ENCODE assay signal across 12 cellular contexts in the genomic region with DNA sequence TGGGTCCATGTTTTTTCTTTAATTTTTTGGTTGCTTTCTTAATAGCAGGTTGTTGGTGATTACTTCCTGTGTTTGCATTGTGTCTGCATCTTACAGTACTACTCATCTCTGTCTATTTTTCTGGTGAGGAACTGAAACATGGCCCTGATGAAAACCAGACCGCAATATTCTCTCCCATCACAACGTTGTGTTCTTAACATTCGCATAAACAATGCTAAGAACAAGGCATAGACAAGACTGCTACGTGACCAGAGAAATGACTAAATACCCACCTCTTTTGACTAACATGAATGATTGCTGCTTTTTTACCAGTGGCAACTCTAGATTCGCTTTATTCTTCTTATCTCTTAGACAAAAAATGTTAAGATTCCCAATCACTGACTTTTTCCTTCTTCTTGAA.
A peak's percentile ranks its signal among the peaks of the same experiment; 100 is the strongest.
DNase-seq lines count a peak whose midpoint lies in the region; ATAC-seq and FAIRE-seq lines count a peak whose summit lies in the region.
"Had no signal": no experiment of that assay in that cellular context is flagged by ENCODE, and none has a peak within 500 bp of the region (broad histone marks: within the 10 kb centered on the region; RNA-seq: fewer than 3 reads in every experiment).

No MANE protein-coding gene starts in this region.

- peak; percentile 5 for DNase-seq in GM19239 (ENCODE audit: insufficient read length, low spot score)
- no peak for DNase-seq in SHP77 treated with DMSO at 0.1 percent for 48 hours (lab: John Stamatoyannopoulos, UW)
- DNase-seq in activated naive CD4-positive, alpha-beta T cell treated with anti-CD3 and anti-CD28 coated beads, Interleukin-2, amount 50 U/mL, for 16 hours: no peak
- DNase-seq in hypothalamus (lab: John Stamatoyannopoulos, UW): no peak
- DNase-seq in activated CD4-positive, CD25-positive, alpha-beta regulatory T cell treated with anti-CD3 and anti-CD28 coated beads, Interleukin-2, amount 50 U/mL, for 72 hours: no peak
- DNase-seq: GOT3, heart right ventricle, NCI-H526, retina, SK-N-SH had no signal

- ATAC-seq in HG02610 (IDR thresholded peaks at IDR 0.05; ENCODE audit: unreplicated experiment) (peak; percentile 99), HG03378 (IDR thresholded peaks at IDR 0.05; ENCODE audit: unreplicated experiment) (peak; percentile 95)
- ATAC-seq: heart right ventricle had no signal

- no peak for FAIRE-seq in GM19239 (lab: Jason Lieb, UNC)
